Comparison of ENCODE assay signal across 1 cellular context in the genomic region with DNA sequence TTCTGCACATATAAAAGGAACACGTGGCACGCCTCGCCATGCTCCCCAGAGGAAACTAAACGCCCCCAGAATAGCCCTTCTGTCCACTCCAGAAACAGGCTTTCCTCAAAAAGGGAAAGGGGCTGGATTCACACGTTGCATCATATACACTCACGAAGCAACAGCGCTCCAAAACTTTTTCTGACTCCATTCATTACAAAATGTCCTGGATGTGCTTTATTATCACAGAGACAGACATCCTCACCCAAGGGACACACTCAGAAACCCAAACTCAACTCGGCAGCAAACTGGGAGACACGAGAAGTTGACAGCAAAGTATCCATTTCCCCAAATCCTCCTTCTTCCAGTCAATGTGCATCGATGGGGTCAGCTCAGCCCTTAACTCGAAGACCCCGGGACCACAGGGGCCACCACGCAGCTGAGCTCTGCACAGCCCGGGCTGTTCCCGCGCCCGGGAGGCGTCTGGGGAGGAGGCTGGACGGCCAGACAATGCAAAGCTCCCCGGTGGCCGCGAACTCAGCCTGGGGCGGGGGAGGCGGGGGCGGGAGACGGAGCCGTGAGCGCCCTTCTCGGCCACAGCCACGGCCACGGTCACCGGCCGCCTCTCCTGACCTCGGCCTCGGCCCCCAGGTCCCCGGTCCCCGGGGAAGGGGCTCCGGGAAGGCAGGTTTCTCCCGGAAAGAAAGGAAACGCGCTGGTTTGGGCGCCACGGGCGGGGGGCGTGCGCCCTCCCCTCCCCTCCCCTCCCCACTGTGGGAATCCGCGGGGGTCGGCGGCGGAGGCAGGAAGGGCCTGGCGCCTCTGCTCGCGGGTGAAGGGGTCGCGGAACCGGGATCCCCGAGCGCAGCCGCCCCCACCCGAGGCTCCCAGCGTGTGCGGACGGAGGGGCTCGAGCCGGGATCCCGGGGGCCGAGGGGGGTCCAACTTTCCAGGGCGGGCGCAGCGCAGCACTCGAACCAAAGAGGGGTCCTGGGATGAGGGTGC.
TF ChIP-seq lines count a peak whose summit lies in the region.

No MANE protein-coding gene starts in this region.

TF ChIP-seq in HEK293, 187 proteins besides CTCF, POLR2A, EP300 and RAD21 (continued from another document):
- TF ChIP-seq ZNF830 (tag by site-specific recombination; IDR thresholded peaks at IDR 0.05; ENCODE audit: low read depth) (no peak), ZNF335 (tag by site-specific recombination; conservative IDR thresholded peaks at IDR 0.05) (peak; percentile 88), ZNF664 (tag by site-specific recombination; IDR thresholded peaks at IDR 0.05) (no peak), ZSCAN30 (tag by site-specific recombination; IDR thresholded peaks at IDR 0.05) (no peak; the same call in 1 of the 2 replicates), ZNF544 (tag by site-specific recombination; IDR thresholded peaks at IDR 0.05) (no peak), ZNF433 (tag by site-specific recombination; IDR thresholded peaks at IDR 0.05; ENCODE audit: low read depth) (no peak), ZNF521 (tag by site-specific recombination; IDR thresholded peaks at IDR 0.05) (no peak), ZNF639 (tag by site-specific recombination; IDR thresholded peaks at IDR 0.05) (no peak), ZBTB26 (tag by site-specific recombination; optimal IDR thresholded peaks at IDR 0.05) (peak; percentile 78)
